8 cellular contexts compared by ENCODE assay signal in genomic region chr10:50621981-50622496, GRCh38.
DNase-seq lines count a peak whose midpoint lies in the region; ATAC-seq and TF ChIP-seq lines count a peak whose summit lies in the region.

No MANE protein-coding gene starts in this region.

- peak; percentile 89 for DNase-seq in AG09319 (ENCODE audit: extremely low read depth, low read depth)
- DNase-seq in NCI-H526 (lab: John Stamatoyannopoulos, UW), result peak; percentile 19 to 53
- DNase-seq in activated CD8-positive, alpha-beta memory T cell treated with anti-CD3 and anti-CD28 coated beads for 24 hours, result peak; percentile 78
- DNase-seq in effector memory CD4-positive, alpha-beta T cell, result peak; percentile 47 to 59 (median 57)
- DNase-seq in memory B cell (ENCODE audit: low spot score in 2 of 2), result peak; percentile 52 to 55
- DNase-seq in stimulated activated CD8-positive, alpha-beta memory T cell treated with anti-CD3 and anti-CD28 coated beads, Interleukin-12 subunit alpha, Interleukin-12 subunit beta, amount 100 ng/mL, for 4 hours (ENCODE audit: low read depth), result peak; percentile 48

- peaks cover 34% of the 10 kb centered on the region for H3K4me1 Mint-ChIP-seq in memory B cell

- H3K4me3 ChIP-seq in effector memory CD4-positive, alpha-beta T cell (ENCODE audit: insufficient read depth, low read depth, low read length, poor library complexity, severe bottlenecking), result peak overlapping the region; percentile 93

- H3K9me3 Mint-ChIP-seq in memory B cell, result no peaks in the 10 kb centered on the region

- no peaks in the 10 kb centered on the region for H3K36me3 Mint-ChIP-seq in memory B cell

- H3K27ac Mint-ChIP-seq in memory B cell, result peak overlapping the region; percentile 94

- no peaks in the 10 kb centered on the region for H3K27me3 Mint-ChIP-seq in memory B cell

- no peaks in the 10 kb centered on the region for H3K9me3 ChIP-seq in effector memory CD4-positive, alpha-beta T cell (ENCODE audit: control insufficient read depth, low read length)

- peak overlapping the region; percentile 97 for H3K27ac ChIP-seq in effector memory CD4-positive, alpha-beta T cell (ENCODE audit: insufficient read depth, low read length, poor library complexity, severe bottlenecking)

- H3K4me1 ChIP-seq in effector memory CD4-positive, alpha-beta T cell (ENCODE audit: control insufficient read depth, insufficient read depth, low read length, poor library complexity, severe bottlenecking), result peaks cover 21% of the 10 kb centered on the region

- H3K27me3 ChIP-seq in effector memory CD4-positive, alpha-beta T cell (replicated peaks; ENCODE audit: control insufficient read depth, insufficient read depth, low read length, poor library complexity, severe bottlenecking), result no peaks in the 10 kb centered on the region

- H3K36me3 ChIP-seq in effector memory CD4-positive, alpha-beta T cell (ENCODE audit: control insufficient read depth, insufficient read depth, low read length), result no peaks in the 10 kb centered on the region

- peak overlapping the region; percentile 98 for H3K4me3 Mint-ChIP-seq in memory B cell

- TF ChIP-seq CTCF in AG09319 (IDR thresholded peaks at IDR 0.05; ENCODE audit: low read depth, low read length), result no peak; the same call in 1 of the 2 replicates

- ATAC-seq in GM18867 (IDR thresholded peaks at IDR 0.05; ENCODE audit: unreplicated experiment) (peak; percentile 37), HG03108 (IDR thresholded peaks at IDR 0.05; ENCODE audit: unreplicated experiment) (peak; percentile 26), memory B cell (ENCODE audit: low read depth) (peak; percentile 21)

Comparison
In these comparisons a context has a peak if more than half of its experiments do, and no peak if none do; other contexts are left out.
1. Peak in every context shown above with its lines: DNase-seq, ATAC-seq, H3K4me3 ChIP-seq and H3K27ac ChIP-seq.
2. DNase-seq: peak in every context shown above with its lines; median percentile 89 in AG09319; 78 in activated CD8-positive, alpha-beta memory T cell treated with anti-CD3 and anti-CD28 coated beads for 24 hours; 57 in effector memory CD4-positive, alpha-beta T cell; 54 in memory B cell; 48 in stimulated activated CD8-positive, alpha-beta memory T cell treated with anti-CD3 and anti-CD28 coated beads, Interleukin-12 subunit alpha, Interleukin-12 subunit beta, amount 100 ng/mL, for 4 hours; 36 in NCI-H526.